In genomic region chr12:42373669-42374068, GRCh38 we compare ENCODE assay signal across 29 cellular contexts.
"Had no signal": no experiment of that assay in that cellular context is flagged by ENCODE, and none has a peak within 500 bp of the region (broad histone marks: within the 10 kb centered on the region; RNA-seq: fewer than 3 reads in every experiment).

No MANE protein-coding gene starts in this region.

- H3K4me3 ChIP-seq: colonic mucosa, left lung, mucosa of descending colon, neural progenitor cell, smooth muscle cell, stomach, thyroid gland, vagina had no signal

- H3K4me1 Mint-ChIP-seq: endodermal cell; nephron; stimulated activated effector memory CD8-positive, alpha-beta T cell treated with anti-CD3 and anti-CD28 coated beads, Interleukin-12 subunit alpha, Interleukin-12 subunit beta, amount 100 ng/mL, for 72 hours had no signal

- H3K4me1 ChIP-seq: colonic mucosa, left lung, neural progenitor cell, parathyroid adenoma, stomach, thyroid gland, vagina had no signal

- H3K9me3 Mint-ChIP-seq: dendritic cell treated with granulocyte-macrophage colony-stimulating factor and Interleukin-4, amounts not matched to agents 40 ng/mL and 50 ng/mL, for 4 days; mesothelial cell of epicardium; naive thymus-derived CD4-positive, alpha-beta T cell; nephron; neural progenitor cell; stimulated activated effector memory CD8-positive, alpha-beta T cell treated with anti-CD3 and anti-CD28 coated beads, Interleukin-12 subunit alpha, Interleukin-12 subunit beta, amount 100 ng/mL, for 72 hours had no signal

- H3K27ac ChIP-seq: colonic mucosa, epithelial cell of prostate, left lung, neural progenitor cell, parathyroid adenoma, stomach, thyroid gland, vagina had no signal

- H3K27me3 Mint-ChIP-seq: dendritic cell treated with granulocyte-macrophage colony-stimulating factor and Interleukin-4, amounts not matched to agents 40 ng/mL and 50 ng/mL, for 4 days; naive thymus-derived CD4-positive, alpha-beta T cell; progenitor cell of endocrine pancreas had no signal

- ATAC-seq: esophagus mucosa; left cardiac atrium; left lung; mucosa of descending colon; naive thymus-derived CD4-positive, alpha-beta T cell; sciatic nerve; stimulated activated effector memory CD8-positive, alpha-beta T cell treated with anti-CD3 and anti-CD28 coated beads, Interleukin-12 subunit alpha, Interleukin-12 subunit beta, amount 100 ng/mL, for 72 hours had no signal

- H3K4me3 Mint-ChIP-seq: dendritic cell treated with granulocyte-macrophage colony-stimulating factor and Interleukin-4, amounts not matched to agents 40 ng/mL and 50 ng/mL, for 4 days; endodermal cell; mesothelial cell of epicardium; naive thymus-derived CD4-positive, alpha-beta T cell; nephron; neural progenitor cell; stimulated activated effector memory CD8-positive, alpha-beta T cell treated with anti-CD3 and anti-CD28 coated beads, Interleukin-12 subunit alpha, Interleukin-12 subunit beta, amount 100 ng/mL, for 72 hours had no signal

- H3K27me3 ChIP-seq: colonic mucosa, left lung, neural progenitor cell, stomach, thyroid gland, vagina had no signal

- H3K4me2 ChIP-seq: neural progenitor cell, smooth muscle cell had no signal

- H3K9me3 ChIP-seq: colonic mucosa, left lung, mucosa of descending colon, stomach, thyroid gland, vagina had no signal

- H3K9ac ChIP-seq: neural progenitor cell, parathyroid adenoma had no signal

- H2AFZ ChIP-seq: neural progenitor cell, parathyroid adenoma had no signal

- H3K27ac Mint-ChIP-seq: dendritic cell treated with granulocyte-macrophage colony-stimulating factor and Interleukin-4, amounts not matched to agents 40 ng/mL and 50 ng/mL, for 4 days; endodermal cell; mesothelial cell of epicardium; naive thymus-derived CD4-positive, alpha-beta T cell; nephron; neural progenitor cell; progenitor cell of endocrine pancreas; stimulated activated effector memory CD8-positive, alpha-beta T cell treated with anti-CD3 and anti-CD28 coated beads, Interleukin-12 subunit alpha, Interleukin-12 subunit beta, amount 100 ng/mL, for 72 hours had no signal

- H3K36me3 ChIP-seq: colonic mucosa had no signal

- DNase-seq: colonic mucosa; effector CD8-positive, alpha-beta T cell; endodermal cell; foreskin melanocyte; hypothalamus; left cardiac atrium; left lung; mesenchymal stem cell; naive thymus-derived CD4-positive, alpha-beta T cell; stimulated activated CD4-positive, alpha-beta T cell treated with anti-CD3 and anti-CD28 coated beads, Interleukin-12 subunit alpha, Interleukin-12 subunit beta, amount 100 ng/mL, for 4 hours; stimulated activated CD4-positive, alpha-beta T cell treated with anti-CD3 and anti-CD28 coated beads, Interleukin-2, amount 100 ng/mL, for 24 hours; stimulated activated CD4-positive, alpha-beta T cell treated with anti-CD3 and anti-CD28 coated beads, Interleukin-4, amount 100 ng/mL, for 24 hours; stimulated activated naive CD4-positive, alpha-beta T cell treated with Interleukin-2 at 50 U/mL for 16 hours; stomach; thyroid gland; trophoblast cell had no signal
